In genomic region chr6:37699138-37699766, GRCh38 we compare ENCODE assay signal across 8 cellular contexts. TPM values are rescaled to one million over a fixed set of nuclear protein-coding genes. Genes with fewer than 3 reads are reported as not detected.
A peak's percentile ranks its signal among the peaks of the same experiment; 100 is the strongest.
DNase-seq lines count a peak whose midpoint lies in the region; ATAC-seq and TF ChIP-seq lines count a peak whose summit lies in the region.

No MANE protein-coding gene starts in this region.

- H3K36me3 Mint-ChIP-seq in T-helper 17 cell (ENCODE audit: low read depth): peaks cover 6% of the 10 kb centered on the region
- H3K36me3 Mint-ChIP-seq in endodermal cell (ENCODE audit: low read depth): no peaks in the 10 kb centered on the region

- H3K4me3 Mint-ChIP-seq in T-helper 17 cell: peak overlapping the region; percentile 99
- peak overlapping the region; percentile 61 for H3K4me3 Mint-ChIP-seq in endodermal cell

- H3K36me3 ChIP-seq in endodermal cell (ENCODE audit: control insufficient read depth, insufficient read depth, low read length) (no peaks in the 10 kb centered on the region), prostate gland (no peaks in the 10 kb centered on the region)

- H3K4me3 ChIP-seq in endodermal cell (ENCODE audit: low read length): peak overlapping the region; percentile 78
- H3K4me3 ChIP-seq in prostate gland: peak overlapping the region; percentile 54 to 65

- peaks cover 24% of the 10 kb centered on the region for H3K4me1 Mint-ChIP-seq in T-helper 17 cell
- peaks cover 24% of the 10 kb centered on the region for H3K4me1 Mint-ChIP-seq in endodermal cell

- no peak for TF ChIP-seq POLR2A in prostate gland (IDR thresholded peaks at IDR 0.05)

- no peak overlapping the region for H3K9ac ChIP-seq in endodermal cell (ENCODE audit: extremely low read depth, low read length, poor library complexity, severe bottlenecking)

- H3K9me3 ChIP-seq in T-helper 17 cell (ENCODE audit: control insufficient read depth, low read length, poor library complexity, severe bottlenecking): no peaks in the 10 kb centered on the region
- H3K9me3 ChIP-seq in endodermal cell (ENCODE audit: control insufficient read depth, low read length): no peaks in the 10 kb centered on the region
- no peaks in the 10 kb centered on the region for H3K9me3 ChIP-seq in prostate gland

- H3K4me1 ChIP-seq in endodermal cell (ENCODE audit: control insufficient read depth, insufficient read depth, low read length): no peaks in the 10 kb centered on the region
- H3K4me1 ChIP-seq in prostate gland (replicated peaks): peaks cover 4% of the 10 kb centered on the region

- peak; percentile 56 for DNase-seq in activated CD8-positive, alpha-beta memory T cell treated with anti-CD3 and anti-CD28 coated beads, Interleukin-2, amount 50 U/mL, for 1 hour (ENCODE audit: extremely low read depth)
- DNase-seq in activated CD8-positive, alpha-beta memory T cell treated with anti-CD3 and anti-CD28 coated beads for 24 hours: no peak
- DNase-seq in T-helper 17 cell (peak; percentile 49 to 76 (median 72)), endodermal cell (no peak), prostate gland (ENCODE audit: low spot score) (peak; percentile 36), foreskin melanocyte (no peak)

- TF ChIP-seq CTCF in endodermal cell (conservative IDR thresholded peaks at IDR 0.05) (peak; percentile 4), prostate gland (IDR thresholded peaks at IDR 0.05) (no peak)

- peak overlapping the region; percentile 96 for H3K27ac Mint-ChIP-seq in T-helper 17 cell
- no peak overlapping the region for H3K27ac Mint-ChIP-seq in endodermal cell

- H3K9me3 Mint-ChIP-seq in endodermal cell: no peaks in the 10 kb centered on the region

- H3K27ac ChIP-seq in endodermal cell (ENCODE audit: low read depth, low read length) (no peak overlapping the region), prostate gland (peak overlapping the region in 1 of 2 donors; percentile 52)

- peaks cover 35% of the 10 kb centered on the region for H3K27me3 Mint-ChIP-seq in T-helper 17 cell
- H3K27me3 Mint-ChIP-seq in endodermal cell (ENCODE audit: insufficient read depth): peaks cover 93% of the 10 kb centered on the region

- ATAC-seq in T-helper 17 cell (peak; percentile 65), GM18868 (IDR thresholded peaks at IDR 0.05; ENCODE audit: unreplicated experiment) (no peak), GM19324 (IDR thresholded peaks at IDR 0.05; ENCODE audit: low FRiP score, unreplicated experiment) (no peak)

- intact Hi-C loops in prostate gland (cut with DNase I): loop anchor here (10.0 kb wide), 2 partner anchors 316 to 334 kb away; no protein-coding TSS in a partner anchor

- peaks cover 98% of the 10 kb centered on the region for H3K27me3 ChIP-seq in endodermal cell (ENCODE audit: control insufficient read depth, insufficient read depth, low read length, poor library complexity, severe bottlenecking)
- no peaks in the 10 kb centered on the region for H3K27me3 ChIP-seq in prostate gland (replicated peaks; ENCODE audit: insufficient read depth)

- whole genome bisulfite sequencing in endodermal cell (ENCODE audit: insufficient coverage in 1 of 2, insufficient read length in 1 of 2), 2 experiments: 4 to 15% methylated on average over 6 to 32 of the region's 32 CpGs
- 22% methylated on average over 32 of the region's 32 CpGs for WGBS in prostate gland

RNA-seq across cellular contexts. Expression of gene MDGA1, which starts 1.6 kb away (rescaled TPM):
- total RNA-seq in T-helper 17 cell: 1 to 10 TPM in 1 of 2 donors, under 1 TPM in 1; 0.21 to 2.8 TPM
- total RNA-seq in endodermal cell: under 1 TPM; 0.27 to 0.40 TPM
- polyA plus RNA-seq in endodermal cell (2013, experiment 1 of 2): 10.2 TPM
- 10.1 TPM for polyA plus RNA-seq in endodermal cell (2013, experiment 2 of 2)
- 10 to 100 TPM in 1 of 2 donors, 1 to 10 TPM in 1; 2.5 to 10.7 TPM for total RNA-seq in prostate gland

Comparison
In these comparisons a context has a peak if more than half of its experiments do, and no peak if none do; other contexts are left out.
1. DNase-seq: peak in activated CD8-positive, alpha-beta memory T cell treated with anti-CD3 and anti-CD28 coated beads, Interleukin-2, amount 50 U/mL, for 1 hour (single experiment), T-helper 17 cell (3 of 3) and prostate gland (single experiment); none in activated CD8-positive, alpha-beta memory T cell treated with anti-CD3 and anti-CD28 coated beads for 24 hours (single experiment), endodermal cell (single experiment) and foreskin melanocyte (single experiment).